In the genomic region with DNA sequence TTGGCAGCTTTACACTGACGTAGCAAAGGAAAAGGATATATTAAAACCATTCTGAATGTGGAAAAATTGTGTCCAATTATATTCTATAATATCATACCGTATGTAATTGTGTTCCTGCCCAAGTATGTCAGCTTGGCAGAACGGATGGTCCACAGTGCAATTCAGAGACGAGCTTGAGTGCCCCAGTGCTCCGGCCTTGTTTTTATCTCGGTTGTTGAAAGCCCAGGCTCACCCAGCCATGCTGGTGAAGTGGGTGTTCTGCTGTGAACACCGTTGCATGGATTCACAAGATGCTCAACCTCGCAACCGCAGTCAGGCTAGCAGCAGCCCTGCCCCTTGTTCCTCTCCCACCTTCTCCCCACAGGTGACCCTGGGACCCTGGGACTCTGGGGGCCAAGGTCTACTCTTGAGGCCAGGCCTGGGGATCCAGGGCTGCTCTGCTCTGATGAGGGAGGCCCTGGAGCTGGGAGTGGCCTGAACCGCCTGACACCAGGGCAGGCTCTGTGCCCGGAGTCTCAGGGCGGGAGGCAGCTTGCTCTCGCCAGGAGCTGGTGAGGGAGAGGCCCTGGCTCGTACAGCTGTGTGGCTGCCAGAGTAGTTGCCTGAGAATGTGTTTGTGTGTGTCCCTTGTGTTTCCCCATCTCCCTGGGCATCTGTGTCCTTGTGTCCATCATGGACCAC, we compare ENCODE assay signal across 1 cellular context.
TF ChIP-seq lines count a peak whose summit lies in the region.

No MANE protein-coding gene starts in this region.

TF ChIP-seq in HepG2, 621 proteins besides CTCF, POLR2A, EP300 and RAD21 (continued from another document and continues in another):
- peak; percentile 93 for TF ChIP-seq ZNF687 (CRISPR knock-in tag; IDR thresholded peaks at IDR 0.05)
- peak; percentile 68 for TF ChIP-seq ZNF772 (CRISPR knock-in tag; IDR thresholded peaks at IDR 0.05)
- no peak for TF ChIP-seq RORA (CRISPR knock-in tag; IDR thresholded peaks at IDR 0.05)
- TF ChIP-seq, protein P1, sequence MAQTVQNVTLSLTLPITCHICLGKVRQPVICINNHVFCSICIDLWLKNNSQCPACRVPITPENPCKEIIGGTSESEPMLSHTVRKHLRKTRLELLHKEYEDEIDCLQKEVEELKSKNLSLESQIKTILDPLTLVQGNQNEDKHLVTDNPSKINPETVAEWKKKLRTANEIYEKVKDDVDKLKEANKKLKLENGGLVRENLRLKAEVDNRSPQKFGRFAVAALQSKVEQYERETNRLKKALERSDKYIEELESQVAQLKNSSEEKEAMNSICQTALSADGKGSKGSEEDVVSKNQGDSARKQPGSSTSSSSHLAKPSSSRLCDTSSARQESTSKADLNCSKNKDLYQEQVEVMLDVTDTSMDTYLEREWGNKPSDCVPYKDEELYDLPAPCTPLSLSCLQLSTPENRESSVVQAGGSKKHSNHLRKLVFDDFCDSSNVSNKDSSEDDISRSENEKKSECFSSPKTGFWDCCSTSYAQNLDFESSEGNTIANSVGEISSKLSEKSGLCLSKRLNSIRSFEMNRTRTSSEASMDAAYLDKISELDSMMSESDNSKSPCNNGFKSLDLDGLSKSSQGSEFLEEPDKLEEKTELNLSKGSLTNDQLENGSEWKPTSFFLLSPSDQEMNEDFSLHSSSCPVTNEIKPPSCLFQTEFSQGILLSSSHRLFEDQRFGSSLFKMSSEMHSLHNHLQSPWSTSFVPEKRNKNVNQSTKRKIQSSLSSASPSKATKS (CRISPR knock-in tag; IDR thresholded peaks at IDR 0.05): no peak
- TF ChIP-seq HNRNPL (IDR thresholded peaks at IDR 0.05; ENCODE audit: low read depth, low read length): peak; percentile 87
- TF ChIP-seq, protein P2, sequence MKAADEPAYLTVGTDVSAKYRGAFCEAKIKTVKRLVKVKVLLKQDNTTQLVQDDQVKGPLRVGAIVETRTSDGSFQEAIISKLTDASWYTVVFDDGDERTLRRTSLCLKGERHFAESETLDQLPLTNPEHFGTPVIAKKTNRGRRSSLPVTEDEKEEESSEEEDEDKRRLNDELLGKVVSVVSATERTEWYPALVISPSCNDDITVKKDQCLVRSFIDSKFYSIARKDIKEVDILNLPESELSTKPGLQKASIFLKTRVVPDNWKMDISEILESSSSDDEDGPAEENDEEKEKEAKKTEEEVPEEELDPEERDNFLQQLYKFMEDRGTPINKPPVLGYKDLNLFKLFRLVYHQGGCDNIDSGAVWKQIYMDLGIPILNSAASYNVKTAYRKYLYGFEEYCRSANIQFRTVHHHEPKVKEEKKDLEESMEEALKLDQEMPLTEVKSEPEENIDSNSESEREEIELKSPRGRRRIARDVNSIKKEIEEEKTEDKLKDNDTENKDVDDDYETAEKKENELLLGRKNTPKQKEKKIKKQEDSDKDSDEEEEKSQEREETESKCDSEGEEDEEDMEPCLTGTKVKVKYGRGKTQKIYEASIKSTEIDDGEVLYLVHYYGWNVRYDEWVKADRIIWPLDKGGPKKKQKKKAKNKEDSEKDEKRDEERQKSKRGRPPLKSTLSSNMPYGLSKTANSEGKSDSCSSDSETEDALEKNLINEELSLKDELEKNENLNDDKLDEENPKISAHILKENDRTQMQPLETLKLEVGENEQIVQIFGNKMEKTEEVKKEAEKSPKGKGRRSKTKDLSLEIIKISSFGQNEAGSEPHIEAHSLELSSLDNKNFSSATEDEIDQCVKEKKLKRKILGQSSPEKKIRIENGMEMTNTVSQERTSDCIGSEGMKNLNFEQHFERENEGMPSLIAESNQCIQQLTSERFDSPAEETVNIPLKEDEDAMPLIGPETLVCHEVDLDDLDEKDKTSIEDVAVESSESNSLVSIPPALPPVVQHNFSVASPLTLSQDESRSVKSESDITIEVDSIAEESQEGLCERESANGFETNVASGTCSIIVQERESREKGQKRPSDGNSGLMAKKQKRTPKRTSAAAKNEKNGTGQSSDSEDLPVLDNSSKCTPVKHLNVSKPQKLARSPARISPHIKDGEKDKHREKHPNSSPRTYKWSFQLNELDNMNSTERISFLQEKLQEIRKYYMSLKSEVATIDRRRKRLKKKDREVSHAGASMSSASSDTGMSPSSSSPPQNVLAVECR (CRISPR knock-in tag; IDR thresholded peaks at IDR 0.05; ENCODE audit: borderline replicate concordance): peak; percentile 59; the same call in 1 of the 2 replicates
- TF ChIP-seq HNF4A (CRISPR knock-in tag; IDR thresholded peaks at IDR 0.05): peak; percentile 90
- peak; percentile 55 for TF ChIP-seq KDM6A (CRISPR knock-in tag; IDR thresholded peaks at IDR 0.05; ENCODE audit: low read depth)
- TF ChIP-seq ZNF280B (CRISPR knock-in tag; IDR thresholded peaks at IDR 0.05; ENCODE audit: borderline replicate concordance): no peak
- peak; percentile 32 to 68; a peak in 2 of 4 replicates for TF ChIP-seq NR2F1 (CRISPR knock-in tag; IDR thresholded peaks at IDR 0.05)
- no peak for TF ChIP-seq ZBTB42 (CRISPR knock-in tag; IDR thresholded peaks at IDR 0.05)
- no peak for TF ChIP-seq CHCHD3 (CRISPR knock-in tag; IDR thresholded peaks at IDR 0.05)
- 0 out of 4 replicates have a peak, but pooled peaks of 1 of the 2 experiments have one; percentile 42 for TF ChIP-seq HMGXB4 (CRISPR knock-in tag; IDR thresholded peaks at IDR 0.05; ENCODE audit: borderline replicate concordance in 1 of 2, low read depth in 1 of 2)
- 0 out of 2 replicates have a peak, but pooled peaks have one; percentile 35 for TF ChIP-seq ZNF567 (CRISPR knock-in tag; IDR thresholded peaks at IDR 0.05; ENCODE audit: borderline replicate concordance)
- TF ChIP-seq ZNF768 (CRISPR knock-in tag; IDR thresholded peaks at IDR 0.05): peak; percentile 42; the same call in 1 of the 2 replicates
- peak; percentile 59 for TF ChIP-seq SAP130 (CRISPR knock-in tag; IDR thresholded peaks at IDR 0.05; ENCODE audit: low read depth)
- 0 out of 2 replicates have a peak, but pooled peaks have one; percentile 26 for TF ChIP-seq NFKB2 (CRISPR knock-in tag; IDR thresholded peaks at IDR 0.05; ENCODE audit: borderline replicate concordance)
- TF ChIP-seq ESRRA (CRISPR knock-in tag; IDR thresholded peaks at IDR 0.05; ENCODE audit: low read depth): peak; percentile 74; the same call in 1 of the 2 replicates
- 0 out of 2 replicates have a peak, but pooled peaks have one; percentile 23 for TF ChIP-seq HDAC2 (CRISPR knock-in tag; IDR thresholded peaks at IDR 0.05)
- peak; percentile 60; the same call in 1 of the 2 replicates for TF ChIP-seq ZBTB7B (CRISPR knock-in tag; IDR thresholded peaks at IDR 0.05)
- TF ChIP-seq ZBTB33 (CRISPR knock-in tag; IDR thresholded peaks at IDR 0.05): peak; percentile 75
- no peak for TF ChIP-seq ATF5 (CRISPR knock-in tag; IDR thresholded peaks at IDR 0.05; ENCODE audit: low read depth)
- no peak for TF ChIP-seq LCORL (IDR thresholded peaks at IDR 0.05)
- 0 out of 2 replicates have a peak, but pooled peaks have one; percentile 28 for TF ChIP-seq LCORL (CRISPR knock-in tag; IDR thresholded peaks at IDR 0.05)
- no peak for TF ChIP-seq SRSF4 (IDR thresholded peaks at IDR 0.05; ENCODE audit: low read depth, low read length, poor library complexity, severe bottlenecking)
- TF ChIP-seq, protein P3, sequence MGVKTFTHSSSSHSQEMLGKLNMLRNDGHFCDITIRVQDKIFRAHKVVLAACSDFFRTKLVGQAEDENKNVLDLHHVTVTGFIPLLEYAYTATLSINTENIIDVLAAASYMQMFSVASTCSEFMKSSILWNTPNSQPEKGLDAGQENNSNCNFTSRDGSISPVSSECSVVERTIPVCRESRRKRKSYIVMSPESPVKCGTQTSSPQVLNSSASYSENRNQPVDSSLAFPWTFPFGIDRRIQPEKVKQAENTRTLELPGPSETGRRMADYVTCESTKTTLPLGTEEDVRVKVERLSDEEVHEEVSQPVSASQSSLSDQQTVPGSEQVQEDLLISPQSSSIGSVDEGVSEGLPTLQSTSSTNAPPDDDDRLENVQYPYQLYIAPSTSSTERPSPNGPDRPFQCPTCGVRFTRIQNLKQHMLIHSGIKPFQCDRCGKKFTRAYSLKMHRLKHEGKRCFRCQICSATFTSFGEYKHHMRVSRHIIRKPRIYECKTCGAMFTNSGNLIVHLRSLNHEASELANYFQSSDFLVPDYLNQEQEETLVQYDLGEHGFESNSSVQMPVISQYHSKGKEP (CRISPR knock-in tag; IDR thresholded peaks at IDR 0.05): no peak
- peak; percentile 39; the same call in 1 of the 2 replicates for TF ChIP-seq MAX (IDR thresholded peaks at IDR 0.05)
- peak; percentile 14; the same call in 1 of the 2 replicates for TF ChIP-seq HOXA3 (CRISPR knock-in tag; IDR thresholded peaks at IDR 0.05)
- peak; percentile 33; the same call in 1 of the 2 replicates for TF ChIP-seq BCL6 (CRISPR knock-in tag; IDR thresholded peaks at IDR 0.05)
- peak; percentile 30; the same call in 1 of the 2 replicates for TF ChIP-seq GABPB1 (CRISPR knock-in tag; IDR thresholded peaks at IDR 0.05)
